1 cellular context compared by ENCODE assay signal in genomic region chr14:85604671-85605070, GRCh38.
TF ChIP-seq lines count a peak whose summit lies in the region.

No MANE protein-coding gene starts in this region.

TF ChIP-seq in IMR-90, 13 proteins besides CTCF, POLR2A, EP300 and RAD21 (continued from another document):
- TF ChIP-seq MAFK (IDR thresholded peaks at IDR 0.05; ENCODE audit: low read depth, low read length) (no peak), BHLHE40 (IDR thresholded peaks at IDR 0.05; ENCODE audit: low read depth, low read length) (no peak), FOS (IDR thresholded peaks at IDR 0.05; ENCODE audit: low read depth, low read length) (no peak), CHD1 (IDR thresholded peaks at IDR 0.05; ENCODE audit: low read depth, low read length) (no peak), NFE2L2 (IDR thresholded peaks at IDR 0.05; ENCODE audit: low read depth, low read length) (no peak), RCOR1 (IDR thresholded peaks at IDR 0.05; ENCODE audit: insufficient replicate concordance, low read length) (no peak)
